10 cellular contexts compared by ENCODE assay signal in the genomic region with DNA sequence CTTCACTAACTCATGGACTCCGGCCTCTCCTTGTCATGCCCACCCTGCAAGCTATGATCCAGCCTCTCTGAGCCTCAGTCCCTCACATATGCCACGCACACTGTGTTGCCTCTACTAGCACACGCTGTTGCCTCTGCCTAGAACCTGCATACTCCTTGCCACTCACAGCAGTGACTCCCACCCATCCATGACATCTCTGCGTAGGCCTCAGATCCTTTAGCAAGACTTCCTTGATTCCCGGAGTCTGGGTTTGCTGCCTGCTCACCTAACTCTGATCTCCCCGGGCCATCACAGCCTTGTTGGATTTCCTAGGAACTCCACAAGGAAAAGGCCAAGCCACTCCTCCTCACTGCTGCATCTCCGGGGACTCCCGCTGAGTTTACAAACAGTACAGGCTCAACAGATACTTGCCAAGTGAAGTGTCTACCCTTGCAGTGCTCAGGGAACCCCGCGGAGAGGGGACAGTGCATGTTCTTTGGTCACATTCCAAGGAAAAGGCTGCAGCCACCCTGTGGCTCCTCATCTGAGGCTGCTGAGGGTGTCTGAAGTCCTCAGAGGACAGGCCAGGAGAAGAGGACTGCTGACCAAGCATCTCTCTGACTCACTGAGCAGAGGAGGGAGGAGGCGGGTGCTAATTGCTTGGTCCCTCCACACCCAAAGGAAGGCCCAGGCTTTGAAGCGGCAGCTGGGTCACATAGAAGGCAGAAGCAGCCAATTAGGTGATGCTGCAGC. TPM values are rescaled to one million over a fixed set of nuclear protein-coding genes. Genes with fewer than 3 reads are reported as not detected.
DNase-seq lines count a peak whose midpoint lies in the region; ATAC-seq, FAIRE-seq and TF ChIP-seq lines count a peak whose summit lies in the region.
"Had no signal": no experiment of that assay in that cellular context is flagged by ENCODE, and none has a peak within 500 bp of the region (broad histone marks: within the 10 kb centered on the region; RNA-seq: fewer than 3 reads in every experiment).

No MANE protein-coding gene starts in this region.

- peaks cover 4% of the 10 kb centered on the region for H3F3A ChIP-seq in SK-N-SH (replicated peaks; ENCODE audit: insufficient read depth)

- H3K9me2 ChIP-seq in SK-N-SH: no peaks in the 10 kb centered on the region

- peak overlapping the region; percentile 82; the same call in 1 of the 2 replicates for H2BK12ac ChIP-seq in H1 (ENCODE audit: low read depth, low read length)

- H2BK120ac ChIP-seq in H1 (replicated peaks; ENCODE audit: low read depth, low read length): no peak overlapping the region

- H3K9me3 ChIP-seq in H1 (ENCODE audit: insufficient read depth in 2 of 2, low read depth in 1 of 2, low read length in 1 of 2): no peaks in the 10 kb centered on the region
- no peaks in the 10 kb centered on the region for H3K9me3 ChIP-seq in SK-N-SH

- H3K4ac ChIP-seq in H1 (replicated peaks; ENCODE audit: insufficient read length, low read depth, low read length): no peak overlapping the region

- H3K9ac ChIP-seq in H1 (replicated peaks in 1 of 4; ENCODE audit: extremely low read depth in 1 of 4, low read depth in 3 of 4, low read length in 3 of 4): no peak overlapping the region
- H3K9ac ChIP-seq in SK-N-SH: no peak overlapping the region

- H4K5ac ChIP-seq in H1 (ENCODE audit: insufficient read length, low read depth, low read length): no peak overlapping the region

- no peaks in the 10 kb centered on the region for H3K79me1 ChIP-seq in H1 (ENCODE audit: low read depth, low read length)

- H3K4me3 ChIP-seq in H1 (ENCODE audit: extremely low read depth in 1 of 4, insufficient read depth in 2 of 4, low read depth in 3 of 4, low read length in 4 of 4): no peak overlapping the region
- H3K4me3 ChIP-seq in SK-N-SH (ENCODE audit: low read depth in 2 of 2, low read length in 1 of 2): no peak overlapping the region

- TF ChIP-seq EP300 in H1 (IDR thresholded peaks at IDR 0.05; ENCODE audit: borderline replicate concordance in 1 of 2, low read depth in 2 of 2, low read length in 2 of 2): no peak
- TF ChIP-seq EP300 in SK-N-SH (IDR thresholded peaks at IDR 0.05; ENCODE audit: borderline replicate concordance in 1 of 2, low read depth in 1 of 2, low read length in 1 of 2): no peak

- H4K91ac ChIP-seq in H1 (replicated peaks; ENCODE audit: insufficient read length, low read length): no peak overlapping the region

- H3K27me3 ChIP-seq in H1 (replicated peaks in 1 of 4; ENCODE audit: control insufficient read depth in 3 of 4, extremely low read depth in 1 of 4, insufficient read depth in 3 of 4, low read length in 3 of 4) (no peaks in the 10 kb centered on the region), SK-N-SH (ENCODE audit: insufficient read depth) (no peaks in the 10 kb centered on the region)

- no peak overlapping the region for H2AK5ac ChIP-seq in H1 (ENCODE audit: low read depth, low read length)

- H2AFZ ChIP-seq in H1 (ENCODE audit: low read length) (no peak overlapping the region; the same call in 1 of the 2 replicates), SK-N-SH (ENCODE audit: low read depth) (no peak overlapping the region)

- no peak overlapping the region; the same call in 1 of the 2 replicates for H2BK20ac ChIP-seq in H1 (ENCODE audit: low read length)

- no peak overlapping the region for H3K56ac ChIP-seq in H1 (replicated peaks; ENCODE audit: insufficient read length, low read depth, low read length)

- H3K79me2 ChIP-seq in H1 (ENCODE audit: control insufficient read depth in 1 of 2, insufficient read depth in 2 of 2, low read length in 2 of 2) (no peaks in the 10 kb centered on the region), SK-N-SH (ENCODE audit: insufficient read depth) (peaks cover 20% of the 10 kb centered on the region; the same call in 1 of the 2 replicates)

- H3K23ac ChIP-seq in H1 (ENCODE audit: insufficient read length): no peak overlapping the region

- H4K20me1 ChIP-seq in H1 (replicated peaks in 1 of 2; ENCODE audit: control insufficient read depth in 1 of 2, insufficient read depth in 2 of 2, low read length in 2 of 2): no peaks in the 10 kb centered on the region
- H4K20me1 ChIP-seq in SK-N-SH (ENCODE audit: insufficient read depth): no peaks in the 10 kb centered on the region

- H3K4me2 ChIP-seq in H1 (ENCODE audit: insufficient read depth in 1 of 2, low read depth in 2 of 2, low read length in 2 of 2) (no peak overlapping the region), SK-N-SH (no peak overlapping the region)

- no peak overlapping the region for H3K14ac ChIP-seq in H1 (ENCODE audit: insufficient read length)

- no peaks in the 10 kb centered on the region for H3K36me3 ChIP-seq in H1 (ENCODE audit: control insufficient read depth in 2 of 4, insufficient read depth in 4 of 4, low read length in 3 of 4)
- H3K36me3 ChIP-seq in SK-N-SH (replicated peaks in 1 of 2; ENCODE audit: control insufficient read depth in 1 of 2, insufficient read depth in 2 of 2, low read length in 1 of 2): peaks cover 4 to 20% of the 10 kb centered on the region in 2 experiments

- H3K27ac ChIP-seq in H1 (ENCODE audit: low read depth, low read length): no peak overlapping the region
- no peak overlapping the region for H3K27ac ChIP-seq in SK-N-SH (ENCODE audit: low read depth in 2 of 2, low read length in 1 of 2)

- H2BK5ac ChIP-seq in H1 (ENCODE audit: low read depth, low read length): 0 out of 2 replicates have a peak overlapping the region, but pooled peaks have one; percentile 49

- no peak for TF ChIP-seq POLR2A in H1 (IDR thresholded peaks at IDR 0.05; ENCODE audit: control extremely low read depth in 1 of 2, low read depth in 2 of 2, low read length in 2 of 2)

- no peak overlapping the region for H3K18ac ChIP-seq in H1 (ENCODE audit: extremely low read depth, low read length)

- 92% methylated on average over 12 of the region's 12 CpGs; no CpG with 5 or more reads in 1 of the 2 experiments for WGBS in H1 (ENCODE audit: extremely low coverage in 1 of 2, insufficient coverage in 1 of 2, insufficient read length in 1 of 2, insufficient replicate concordance in 2 of 2, low coverage in 1 of 2, low lambda C conversion rate in 2 of 2, missing lambda C conversion rate in 1 of 2), 2 experiments
- 86% methylated on average over 12 of the region's 12 CpGs for WGBS in SK-N-SH (ENCODE audit: low lambda C conversion rate)

- no peak for FAIRE-seq in H1 (lab: Jason Lieb, UNC)

- TF ChIP-seq CTCF in H1 (IDR thresholded peaks at IDR 0.05; ENCODE audit: control extremely low read depth in 1 of 3, insufficient read depth in 1 of 3, low read depth in 1 of 3, low read length in 3 of 3) (no peak), SK-N-SH (IDR thresholded peaks at IDR 0.05) (no peak)

- POLR2A ChIA-PET in H1 (lab: Charles Lee; ENCODE audit: partially characterized antibody): interaction anchor here (0.6 kb wide), 1 partner anchor 9 kb away, joined by 3 read pairs; no protein-coding TSS in a partner anchor
- POLR2A ChIA-PET in SK-N-SH (lab: Yijun Ruan, JAX): no interaction called here

- no peak overlapping the region; the same call in 1 of the 2 replicates for H2BK15ac ChIP-seq in H1 (ENCODE audit: low read length)

- no peak overlapping the region for H4K8ac ChIP-seq in H1 (ENCODE audit: extremely low read depth, insufficient read depth, low read length)

- CTCF ChIA-PET in H1 (lab: Charles Lee; ENCODE audit: partially characterized antibody) (interaction anchor here (1.2 to 2.4 kb wide), 5 partner anchors 24 to 130 kb away, joined by 3 to 10 read pairs (median 3); no protein-coding TSS in a partner anchor), SK-N-SH (lab: Yijun Ruan, JAX) (interaction anchor here (2.0 kb wide), 1 partner anchor 14 kb away, joined by 4 read pairs; no protein-coding TSS in a partner anchor)

- H3K23me2 ChIP-seq in H1 (ENCODE audit: low read depth, low read length): no peaks in the 10 kb centered on the region

- peak; percentile 88 for DNase-seq in EH (ENCODE audit: low read depth)
- peak; percentile 9 for DNase-seq in NCI-H146 treated with DMSO at 0.1 percent for 48 hours (lab: John Stamatoyannopoulos, UW; ENCODE audit: unreplicated experiment)
- no peak for DNase-seq in H1 (ENCODE audit: low read depth in 1 of 2, low spot score in 2 of 2)
- peak; percentile 32 for DNase-seq in occipital lobe (lab: John Stamatoyannopoulos, UW)
- no peak for DNase-seq in SK-N-SH
- DNase-seq: activated naive CD8-positive, alpha-beta T cell treated with anti-CD3 and anti-CD28 coated beads for 36 hours; NCI-H1048 had no signal

- H3K4me1 ChIP-seq in H1 (replicated peaks in 1 of 4; ENCODE audit: control insufficient read depth in 3 of 4, insufficient read depth in 4 of 4, low read length in 3 of 4) (peaks cover 0 to 10% (median 9%) of the 10 kb centered on the region in 4 experiments; a peak in 4 of 7 replicates), SK-N-SH (ENCODE audit: control insufficient read depth in 1 of 2, insufficient read depth in 2 of 2, low read depth in 1 of 2, low read length in 1 of 2) (peaks cover 0 to 14% of the 10 kb centered on the region in 2 experiments; a peak in 1 of 4 replicates)

- TF ChIP-seq RAD21 in H1 (IDR thresholded peaks at IDR 0.05 in 1 of 2, conservative IDR thresholded peaks at IDR 0.05 in 1 of 2; ENCODE audit: low read depth in 2 of 2, low read length in 2 of 2) (no peak), SK-N-SH (IDR thresholded peaks at IDR 0.05; ENCODE audit: low read length) (no peak)

- no peak for ATAC-seq in GM21515 (IDR thresholded peaks at IDR 0.05; ENCODE audit: unreplicated experiment)
- no peak for ATAC-seq in GM18873 (IDR thresholded peaks at IDR 0.05; ENCODE audit: low FRiP score, unreplicated experiment)
- no peak for ATAC-seq in GM18907 (IDR thresholded peaks at IDR 0.05; ENCODE audit: unreplicated experiment)

TF ChIP-seq in H1, 55 proteins besides CTCF, POLR2A, EP300 and RAD21 (continues in another document):
- 0 out of 2 replicates have a peak, but pooled peaks have one; percentile 56 for TF ChIP-seq TEAD4 (IDR thresholded peaks at IDR 0.05; ENCODE audit: low read depth, low read length)

TF ChIP-seq in SK-N-SH, 30 proteins besides CTCF, POLR2A, EP300 and RAD21 (continues in another document):
- no peak for TF ChIP-seq GABPA (IDR thresholded peaks at IDR 0.05; ENCODE audit: low read depth)

RNA-seq across cellular contexts. Expression of gene NAV2, which starts 42.4 kb away (rescaled TPM):
- total RNA-seq in H1 (2021; fragmentation: NEBNext Ultra II Directional; extraction: Animal tissue kit (Norgen Biotek cat#: 25700)): 66.9 and 73.6 TPM in 2 replicates
- polyA plus RNA-seq in H1 (2011; rRNA removed) (35.2 and 35.6 TPM in 2 replicates), SK-N-SH (2012; rRNA removed) (19.0 and 26.2 TPM in 2 replicates)
- polyA plus RNA-seq in H1 (2011; cell fraction: cytosol; rRNA removed): 21.6 TPM
- polyA plus RNA-seq in H1 (2011; cell fraction: nucleus; rRNA removed): 81.7 TPM
- 40.1 to 57.0 TPM (median 50.4 TPM) in 4 replicates for polyA plus RNA-seq in H1 (2012, experiment 1 of 2)
- polyA plus RNA-seq in H1 (2012, experiment 2 of 2): 6.8 TPM
- polyA plus RNA-seq in H1 (2013, experiment 1 of 2): 20.8 TPM
- polyA plus RNA-seq in H1 (2013, experiment 2 of 2): 18.0 TPM
- 96.9 and 105 TPM in 2 replicates for polyA minus RNA-seq in H1 (2011; rRNA and poly(A)+ RNA removed)
- 61.2 TPM for polyA minus RNA-seq in H1 (2011; cell fraction: cytosol; rRNA and poly(A)+ RNA removed)
- polyA minus RNA-seq in H1 (2011; cell fraction: nucleus; rRNA and poly(A)+ RNA removed): 145 TPM
- 17.6 TPM for total RNA-seq in occipital lobe
- polyA plus RNA-seq in SK-N-SH (2012; cell fraction: cytosol; rRNA removed): 12.8 and 16.1 TPM in 2 replicates
- polyA plus RNA-seq in SK-N-SH (2012; cell fraction: nucleus; rRNA removed): 106 and 129 TPM in 2 replicates

Comparison
In these comparisons a context has a peak if more than half of its experiments do, and no peak if none do; other contexts are left out.
1. DNase-seq: peak in EH (single experiment), NCI-H146 treated with DMSO at 0.1 percent for 48 hours (single experiment) and occipital lobe (single experiment); none in H1 (0 of 2) and SK-N-SH (single experiment).